12 cellular contexts compared by ENCODE assay signal in the genomic region with DNA sequence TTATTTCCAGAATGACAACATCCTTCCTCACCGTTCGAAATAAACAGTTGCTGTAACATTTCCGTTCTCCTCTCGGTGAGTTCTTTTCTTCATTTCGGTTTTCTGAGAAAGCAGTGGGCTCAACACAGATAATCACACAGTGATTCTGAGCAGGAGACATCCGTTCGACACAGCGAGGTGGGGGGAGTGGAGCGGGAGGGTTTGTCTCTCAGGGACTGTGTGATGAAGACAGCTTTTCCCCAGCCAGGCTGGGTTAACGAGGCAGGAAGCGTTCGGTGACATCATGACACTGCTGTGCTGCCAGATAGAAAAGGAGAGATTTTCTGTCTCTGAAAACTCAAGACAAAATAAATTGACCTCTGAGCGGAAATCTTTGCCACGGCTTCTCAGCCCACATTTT.
A peak's percentile ranks its signal among the peaks of the same experiment; 100 is the strongest.
DNase-seq lines count a peak whose midpoint lies in the region; ATAC-seq and TF ChIP-seq lines count a peak whose summit lies in the region.
"Had no signal": no experiment of that assay in that cellular context is flagged by ENCODE, and none has a peak within 500 bp of the region (broad histone marks: within the 10 kb centered on the region; RNA-seq: fewer than 3 reads in every experiment).

No MANE protein-coding gene starts in this region.

- H3K79me2 ChIP-seq in osteoblast (ENCODE audit: insufficient read depth, low read length) = no peaks in the 10 kb centered on the region

- peaks cover 20% of the 10 kb centered on the region for H3K9me3 Mint-ChIP-seq in activated T-helper 1 cell treated with anti-CD3 and anti-CD28 coated beads, Interleukin-12 subunit alpha, Interleukin-12 subunit beta, Interleukin-2, Interleukin-4 antibody, amounts not matched to agents 30 ng/mL and 10 ng/mL and 1 ng/mL, durations not matched to agents 14 hours and 24 hours and 36 hours

- H3K27me3 ChIP-seq in osteoblast (ENCODE audit: insufficient read depth, low read length) (no peaks in the 10 kb centered on the region), tibial nerve (no peaks in the 10 kb centered on the region)
- H3K27me3 ChIP-seq: suprapubic skin had no signal

- TF ChIP-seq CTCF in osteoblast (IDR thresholded peaks at IDR 0.05; ENCODE audit: extremely low read depth, low read depth, low read length) (no peak), tibial nerve (IDR thresholded peaks at IDR 0.05) (no peak)

- no peaks in the 10 kb centered on the region for H3K27me3 Mint-ChIP-seq in activated T-helper 1 cell treated with anti-CD3 and anti-CD28 coated beads, Interleukin-12 subunit alpha, Interleukin-12 subunit beta, Interleukin-2, Interleukin-4 antibody, amounts not matched to agents 30 ng/mL and 10 ng/mL and 1 ng/mL, durations not matched to agents 14 hours and 24 hours and 36 hours (ENCODE audit: insufficient read depth)

- ATAC-seq in activated CD4-positive, CD25-positive, alpha-beta regulatory T cell treated with anti-CD3 and anti-CD28 coated beads, Interleukin-2, amount 50 U/mL, for 24 hours = peak; percentile 60 to 70
- ATAC-seq in stimulated activated naive CD8-positive, alpha-beta T cell treated with anti-CD3 and anti-CD28 coated beads, Interleukin-15, Interleukin-2, amounts not matched to agents 100 U/mL and 50 U/mL, for 24 hours = peak; percentile 85
- ATAC-seq in left lobe of liver = no peak
- ATAC-seq: GM12878 had no signal

- H2AFZ ChIP-seq in osteoblast (ENCODE audit: low read length) = peak overlapping the region; percentile 47

- peak overlapping the region; percentile 81 for H3K4me3 Mint-ChIP-seq in activated T-helper 1 cell treated with anti-CD3 and anti-CD28 coated beads, Interleukin-12 subunit alpha, Interleukin-12 subunit beta, Interleukin-2, Interleukin-4 antibody, amounts not matched to agents 30 ng/mL and 10 ng/mL and 1 ng/mL, durations not matched to agents 14 hours and 24 hours and 36 hours

- H3K4me3 ChIP-seq in osteoblast (ENCODE audit: insufficient read depth, low read length) (no peak overlapping the region), tibial nerve (no peak overlapping the region)
- H3K4me3 ChIP-seq: GM12878, suprapubic skin had no signal

- no peaks in the 10 kb centered on the region for H4K20me1 ChIP-seq in osteoblast (ENCODE audit: insufficient read depth, low read length)

- peaks cover 13% of the 10 kb centered on the region for H3K4me1 Mint-ChIP-seq in activated T-helper 1 cell treated with anti-CD3 and anti-CD28 coated beads, Interleukin-12 subunit alpha, Interleukin-12 subunit beta, Interleukin-2, Interleukin-4 antibody, amounts not matched to agents 30 ng/mL and 10 ng/mL and 1 ng/mL, durations not matched to agents 14 hours and 24 hours and 36 hours (ENCODE audit: low read depth)

- no peaks in the 10 kb centered on the region for H3K36me3 Mint-ChIP-seq in activated T-helper 1 cell treated with anti-CD3 and anti-CD28 coated beads, Interleukin-12 subunit alpha, Interleukin-12 subunit beta, Interleukin-2, Interleukin-4 antibody, amounts not matched to agents 30 ng/mL and 10 ng/mL and 1 ng/mL, durations not matched to agents 14 hours and 24 hours and 36 hours (ENCODE audit: low read depth)

- WGBS in tibial nerve, 2 donors = 24 to 28% methylated on average over 14 of the region's 14 CpGs

- H3K9me3 ChIP-seq in osteoblast (ENCODE audit: low read depth, low read length) (peaks cover 6% of the 10 kb centered on the region), tibial nerve (peaks cover 0 to 21% (median 3%) of the 10 kb centered on the region in 4 donors)

- intact Hi-C loops in activated T-helper 1 cell treated with anti-CD3 and anti-CD28 coated beads, Interleukin-12 subunit alpha, Interleukin-12 subunit beta, Interleukin-2, Interleukin-4 antibody, amounts not matched to agents 30 ng/mL and 10 ng/mL and 1 ng/mL, durations not matched to agents 14 hours and 24 hours and 36 hours (cut with micrococcal nuclease) = no loop called here

- H3K27ac ChIP-seq in osteoblast (ENCODE audit: low read depth, low read length) = no peak overlapping the region
- no peak overlapping the region for H3K27ac ChIP-seq in tibial nerve
- H3K27ac ChIP-seq: 22Rv1, suprapubic skin had no signal

- H3K4me2 ChIP-seq in osteoblast (ENCODE audit: insufficient read depth, low read length) = no peak overlapping the region

- TF ChIP-seq POLR2A in tibial nerve (IDR thresholded peaks at IDR 0.05) = no peak

- TF ChIP-seq EP300 in tibial nerve (IDR thresholded peaks at IDR 0.05) = no peak

- H3K4me1 ChIP-seq in osteoblast (ENCODE audit: insufficient read depth, low read length) (no peaks in the 10 kb centered on the region), tibial nerve (no peaks in the 10 kb centered on the region)
- H3K4me1 ChIP-seq: suprapubic skin had no signal

- no peak for DNase-seq in activated CD4-positive, CD25-positive, alpha-beta regulatory T cell treated with anti-CD3 and anti-CD28 coated beads, Interleukin-2, amount 50 U/mL, for 72 hours
- DNase-seq in activated T-helper 1 cell treated with anti-CD3 and anti-CD28 coated beads, Interleukin-12 subunit alpha, Interleukin-12 subunit beta, Interleukin-2, Interleukin-4 antibody, amounts not matched to agents 30 ng/mL and 10 ng/mL and 1 ng/mL, durations not matched to agents 14 hours and 24 hours and 36 hours (ENCODE audit: low spot score) = peak; percentile 58
- DNase-seq in osteoblast (ENCODE audit: insufficient read length, low spot score, missing footprints) (no peak), tibial nerve (ENCODE audit: low spot score in 2 of 2) (no peak), NCI-H1092 (lab: John Stamatoyannopoulos, UW) (no peak), left lobe of liver (ENCODE audit: low spot score) (no peak)
- peak; percentile 45 for DNase-seq in stimulated activated naive CD8-positive, alpha-beta T cell treated with anti-CD3 and anti-CD28 coated beads, Interleukin-15, Interleukin-2, amounts not matched to agents 100 U/mL and 50 U/mL, for 24 hours
- DNase-seq: NCI-H187 treated with DMSO at 0.1 percent for 48 hours had no signal

- no peaks in the 10 kb centered on the region for H3K36me3 ChIP-seq in osteoblast (ENCODE audit: insufficient read depth, low read length)
- no peaks in the 10 kb centered on the region for H3K36me3 ChIP-seq in tibial nerve
- H3K36me3 ChIP-seq: suprapubic skin had no signal

- H3K27ac Mint-ChIP-seq in activated T-helper 1 cell treated with anti-CD3 and anti-CD28 coated beads, Interleukin-12 subunit alpha, Interleukin-12 subunit beta, Interleukin-2, Interleukin-4 antibody, amounts not matched to agents 30 ng/mL and 10 ng/mL and 1 ng/mL, durations not matched to agents 14 hours and 24 hours and 36 hours = peak overlapping the region; percentile 97

Comparison
In these comparisons a context has a peak if more than half of its experiments do, and no peak if none do; other contexts are left out.
1. DNase-seq: peak in activated T-helper 1 cell treated with anti-CD3 and anti-CD28 coated beads, Interleukin-12 subunit alpha, Interleukin-12 subunit beta, Interleukin-2, Interleukin-4 antibody, amounts not matched to agents 30 ng/mL and 10 ng/mL and 1 ng/mL, durations not matched to agents 14 hours and 24 hours and 36 hours (single experiment) and stimulated activated naive CD8-positive, alpha-beta T cell treated with anti-CD3 and anti-CD28 coated beads, Interleukin-15, Interleukin-2, amounts not matched to agents 100 U/mL and 50 U/mL, for 24 hours (single experiment); none in activated CD4-positive, CD25-positive, alpha-beta regulatory T cell treated with anti-CD3 and anti-CD28 coated beads, Interleukin-2, amount 50 U/mL, for 72 hours (single experiment), osteoblast (single experiment), tibial nerve (0 of 2), NCI-H1092 (single experiment) and left lobe of liver (single experiment).